ENCODE assay signal across 19 cellular contexts in the genomic region with DNA sequence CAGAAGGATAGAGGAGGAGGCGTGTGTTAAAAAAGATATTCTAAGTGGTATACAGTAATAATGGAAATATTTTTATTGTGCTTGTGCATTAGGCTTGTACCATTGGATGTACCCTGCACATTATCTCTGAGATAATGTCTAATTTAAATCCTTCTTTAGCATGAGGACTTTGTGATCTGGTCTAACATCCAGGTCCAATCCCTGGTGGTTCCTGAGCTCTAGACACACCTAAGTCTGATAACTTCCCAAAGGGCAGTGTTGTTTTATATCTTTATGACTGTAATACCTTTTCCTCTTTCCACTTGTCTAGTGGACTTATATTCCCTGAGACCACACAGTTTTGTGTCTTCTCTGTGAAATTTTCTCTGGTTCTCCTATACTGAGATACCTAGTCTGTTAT. TPM values are rescaled to one million over a fixed set of nuclear protein-coding genes. Genes with fewer than 3 reads are reported as not detected.
DNase-seq lines count a peak whose midpoint lies in the region; ATAC-seq, FAIRE-seq and TF ChIP-seq lines count a peak whose summit lies in the region.
"Had no signal": no experiment of that assay in that cellular context is flagged by ENCODE, and none has a peak within 500 bp of the region (broad histone marks: within the 10 kb centered on the region; RNA-seq: fewer than 3 reads in every experiment).

No MANE protein-coding gene starts in this region.

- H3K9me3 ChIP-seq in A673 (ENCODE audit: low read depth, low read length, poor library complexity, severe bottlenecking) (no peaks in the 10 kb centered on the region), hepatocyte (ENCODE audit: low read depth) (no peaks in the 10 kb centered on the region), small intestine (ENCODE audit: control insufficient read depth, low read depth) (no peaks in the 10 kb centered on the region), ovary (no peaks in the 10 kb centered on the region)
- H3K9me3 ChIP-seq: BLaER1 treated with 17β-estradiol and CSF1 and Interleukin-3, amounts not matched to agents 10 nM and 100 nM had no signal

- POLR2A ChIA-PET in A673 (lab: Charles Lee; ENCODE audit: low non-redundant PET): no interaction called here

- CTCF ChIA-PET in A673 (lab: Charles Lee): no interaction called here

- peaks cover 4 to 42% of the 10 kb centered on the region in 2 donors for H3K36me3 Mint-ChIP-seq in activated T-cell treated with anti-CD3 and anti-CD28 coated beads, Interleukin-2, amount 50 U/mL, for 72 hours (ENCODE audit: insufficient read depth in 2 of 2)
- peaks cover 36% of the 10 kb centered on the region for H3K36me3 Mint-ChIP-seq in activated T-cell treated with anti-CD3 and anti-CD28 coated beads, Interleukin-2, amount 50 U/mL, for 4 hours (ENCODE audit: insufficient read depth)

- H3K4me2 ChIP-seq in hepatocyte: no peak overlapping the region
- H3K4me2 ChIP-seq: BLaER1 treated with 17β-estradiol and CSF1 and Interleukin-3, amounts not matched to agents 10 nM and 100 nM had no signal

- H3K27ac ChIP-seq in A673 (ENCODE audit: low read depth, low read length, poor library complexity, severe bottlenecking): peak overlapping the region; percentile 11
- no peak overlapping the region for H3K27ac ChIP-seq in hepatocyte
- no peak overlapping the region for H3K27ac ChIP-seq in small intestine (ENCODE audit: low read depth in 1 of 2, low read length in 1 of 2)
- no peak overlapping the region for H3K27ac ChIP-seq in ovary
- H3K27ac ChIP-seq: BLaER1 treated with 17β-estradiol and CSF1 and Interleukin-3, amounts not matched to agents 10 nM and 100 nM had no signal

- H3K9me3 Mint-ChIP-seq in activated T-cell treated with anti-CD3 and anti-CD28 coated beads, Interleukin-2, amount 50 U/mL, for 72 hours: peaks cover 0 to 2% of the 10 kb centered on the region in 2 donors
- no peaks in the 10 kb centered on the region for H3K9me3 Mint-ChIP-seq in activated T-cell treated with anti-CD3 and anti-CD28 coated beads, Interleukin-2, amount 50 U/mL, for 4 hours
- H3K9me3 Mint-ChIP-seq: CD8-positive, alpha-beta T cell; HFFc6 had no signal

- TF ChIP-seq CTCF in A673 (conservative IDR thresholded peaks at IDR 0.05; ENCODE audit: low read depth, low read length) (no peak), hepatocyte (IDR thresholded peaks at IDR 0.05; ENCODE audit: poor library complexity) (no peak), ovary (IDR thresholded peaks at IDR 0.05) (no peak)

- H3K4me3 ChIP-seq in A673 (ENCODE audit: low read depth, low read length, poor library complexity, severe bottlenecking) (no peak overlapping the region), hepatocyte (no peak overlapping the region), small intestine (ENCODE audit: low read depth in 1 of 2, low read length in 2 of 2) (no peak overlapping the region), ovary (no peak overlapping the region)
- H3K4me3 ChIP-seq: BLaER1 treated with 17β-estradiol and CSF1 and Interleukin-3, amounts not matched to agents 10 nM and 100 nM had no signal

- H3K4me1 Mint-ChIP-seq in activated T-cell treated with anti-CD3 and anti-CD28 coated beads, Interleukin-2, amount 50 U/mL, for 72 hours (ENCODE audit: low read depth): no peaks in the 10 kb centered on the region
- no peaks in the 10 kb centered on the region for H3K4me1 Mint-ChIP-seq in activated T-cell treated with anti-CD3 and anti-CD28 coated beads, Interleukin-2, amount 50 U/mL, for 4 hours (ENCODE audit: low read depth)
- H3K4me1 Mint-ChIP-seq: B cell had no signal

- H3K79me2 ChIP-seq in hepatocyte: peaks cover 30% of the 10 kb centered on the region

- TF ChIP-seq EP300 in ovary (IDR thresholded peaks at IDR 0.05): no peak

- no peaks in the 10 kb centered on the region for H3K4me1 ChIP-seq in A673 (ENCODE audit: insufficient read depth, low read length, poor library complexity, severe bottlenecking)
- H3K4me1 ChIP-seq in hepatocyte (ENCODE audit: insufficient read depth): no peaks in the 10 kb centered on the region
- no peaks in the 10 kb centered on the region for H3K4me1 ChIP-seq in small intestine (ENCODE audit: control insufficient read depth in 2 of 2, insufficient read depth in 1 of 2, low read depth in 1 of 2, low read length in 1 of 2)
- H3K4me1 ChIP-seq in ovary (ENCODE audit: insufficient read depth): no peaks in the 10 kb centered on the region
- H3K4me1 ChIP-seq: BLaER1 treated with 17β-estradiol and CSF1 and Interleukin-3, amounts not matched to agents 10 nM and 100 nM had no signal

- no peak for TF ChIP-seq POLR2A in ovary (IDR thresholded peaks at IDR 0.05)

- H3K27ac Mint-ChIP-seq in activated T-cell treated with anti-CD3 and anti-CD28 coated beads, Interleukin-2, amount 50 U/mL, for 72 hours: peak overlapping the region; percentile 59
- H3K27ac Mint-ChIP-seq: B cell; CD8-positive, alpha-beta T cell; HFFc6 had no signal

- ATAC-seq in activated T-cell treated with anti-CD3 and anti-CD28 coated beads, Interleukin-2, amount 50 U/mL, for 72 hours (replicated peaks in 1 of 2): no peak
- no peak for ATAC-seq in activated T-cell treated with anti-CD3 and anti-CD28 coated beads, Interleukin-2, amount 50 U/mL, for 4 hours
- ATAC-seq: CD8-positive, alpha-beta T cell; HCT116 had no signal

- WGBS in hepatocyte (ENCODE audit: low lambda C conversion rate, missing lambda C conversion rate): 94% methylated on average over 1 of the region's 1 CpG
- 15 to 50% (median 34%) methylated on average over 1 of the region's 1 CpG for WGBS in small intestine, 3 donors
- WGBS in ovary, 3 donors: 93 to 100% (median 95%) methylated on average over 1 of the region's 1 CpG

- H3K36me3 ChIP-seq in A673 (ENCODE audit: insufficient read depth, low read length, poor library complexity, severe bottlenecking) (peaks cover 91% of the 10 kb centered on the region), hepatocyte (replicated peaks; ENCODE audit: insufficient read depth, low read depth) (peaks cover 7% of the 10 kb centered on the region), small intestine (ENCODE audit: control insufficient read depth in 2 of 2, insufficient read depth in 2 of 2, low read length in 2 of 2) (peaks cover 2 to 5% of the 10 kb centered on the region in 2 donors), ovary (peaks cover 2% of the 10 kb centered on the region)

- H3K9me2 ChIP-seq in hepatocyte (replicated peaks; ENCODE audit: insufficient read depth): no peaks in the 10 kb centered on the region

- no peak for DNase-seq in activated T-cell treated with anti-CD3 and anti-CD28 coated beads, Interleukin-2, amount 50 U/mL, for 72 hours
- no peak for DNase-seq in activated T-cell treated with anti-CD3 and anti-CD28 coated beads, Interleukin-2, amount 50 U/mL, for 4 hours
- DNase-seq in A673 (ENCODE audit: low spot score) (no peak), hepatocyte (ENCODE audit: low spot score) (peak; percentile 13), small intestine (peak; percentile 94), cerebellar nuclear complex (lab: John Stamatoyannopoulos, UW) (no peak), ovary (no peak)
- DNase-seq: 8988T; Calu3; CD8-positive, alpha-beta T cell; DMS79 treated with DMSO at 0.1 percent for 48 hours; GF-D8; GOT3; H7; HFFc6 had no signal

- H3K27me3 ChIP-seq in A673 (replicated peaks; ENCODE audit: insufficient read depth, low read depth, low read length, poor library complexity): no peaks in the 10 kb centered on the region
- no peaks in the 10 kb centered on the region for H3K27me3 ChIP-seq in hepatocyte
- no peaks in the 10 kb centered on the region for H3K27me3 ChIP-seq in small intestine (ENCODE audit: control insufficient read depth in 2 of 2, insufficient read depth in 2 of 2, low read length in 2 of 2)
- H3K27me3 ChIP-seq in ovary: no peaks in the 10 kb centered on the region
- H3K27me3 ChIP-seq: BLaER1 treated with 17β-estradiol and CSF1 and Interleukin-3, amounts not matched to agents 10 nM and 100 nM had no signal

- intact Hi-C loops in A673 (cut with micrococcal nuclease; ENCODE audit: unreplicated experiment): no loop called here
- intact Hi-C loops in ovary (cut with DNase I): no loop called here

- BruUV-seq in A673 (replicated peaks; lab: Mats Ljungman, UMichigan): no TSS peak

- no peak overlapping the region for H2AFZ ChIP-seq in hepatocyte

- peaks cover 3% of the 10 kb centered on the region for H4K20me1 ChIP-seq in hepatocyte (ENCODE audit: insufficient read depth, poor library complexity, severe bottlenecking)

- H3K4me3 Mint-ChIP-seq in activated T-cell treated with anti-CD3 and anti-CD28 coated beads, Interleukin-2, amount 50 U/mL, for 72 hours: no peak overlapping the region
- H3K4me3 Mint-ChIP-seq in activated T-cell treated with anti-CD3 and anti-CD28 coated beads, Interleukin-2, amount 50 U/mL, for 4 hours: no peak overlapping the region
- H3K4me3 Mint-ChIP-seq: B cell; CD8-positive, alpha-beta T cell; HFFc6 had no signal

- H3K27me3 Mint-ChIP-seq in activated T-cell treated with anti-CD3 and anti-CD28 coated beads, Interleukin-2, amount 50 U/mL, for 72 hours (ENCODE audit: low read depth): no peaks in the 10 kb centered on the region
- no peaks in the 10 kb centered on the region for H3K27me3 Mint-ChIP-seq in activated T-cell treated with anti-CD3 and anti-CD28 coated beads, Interleukin-2, amount 50 U/mL, for 4 hours (ENCODE audit: low read depth)
- H3K27me3 Mint-ChIP-seq: B cell had no signal

- FAIRE-seq in small intestine (lab: Jason Lieb, UNC): no peak
- FAIRE-seq: HTR-8/SVneo had no signal

RNA-seq across cellular contexts. Expression of gene PRPF39, which starts 20.7 kb away (rescaled TPM):
- total RNA-seq in activated T-cell treated with anti-CD3 and anti-CD28 coated beads, Interleukin-2, amount 50 U/mL, for 72 hours: 10 to 100 TPM; 40.5 to 49.7 TPM
- total RNA-seq in activated T-cell treated with anti-CD3 and anti-CD28 coated beads, Interleukin-2, amount 50 U/mL, for 4 hours: 10 to 100 TPM; 32.7 to 44.7 (median 36.4) TPM
- total RNA-seq in A673 (2021): 57.4 and 63.6 TPM in 2 replicates
- total RNA-seq in hepatocyte: 32.5 and 38.9 TPM in 2 replicates
- 18.2 and 27.8 TPM in 2 replicates for polyA plus RNA-seq in hepatocyte
- 10 to 100 TPM; 12.1 to 43.4 (median 20.5) TPM for polyA plus RNA-seq in small intestine
- total RNA-seq in ovary: 10 to 100 TPM; 24.9 to 50.5 (median 41.1) TPM
- polyA plus RNA-seq in ovary: 10 to 100 TPM; 20.9 to 23.1 TPM

RNA-seq across cellular contexts. Expression of gene FKBP3, which starts 29.7 kb away (rescaled TPM):
- 10 to 100 TPM; 48.6 to 49.6 TPM for total RNA-seq in activated T-cell treated with anti-CD3 and anti-CD28 coated beads, Interleukin-2, amount 50 U/mL, for 72 hours
- 10 to 100 TPM; 37.4 to 41.5 (median 39.2) TPM for total RNA-seq in activated T-cell treated with anti-CD3 and anti-CD28 coated beads, Interleukin-2, amount 50 U/mL, for 4 hours
- 162 and 164 TPM in 2 replicates for total RNA-seq in A673 (2021)
- 52.4 and 63.7 TPM in 2 replicates for total RNA-seq in hepatocyte
- polyA plus RNA-seq in hepatocyte: 117 and 119 TPM in 2 replicates
- 100 to 1,000 TPM in 2 of 3 donors, 10 to 100 TPM in 1; 95.1 to 134 (median 106) TPM for polyA plus RNA-seq in small intestine
- 10 to 100 TPM; 38.3 to 50.8 (median 43.5) TPM for total RNA-seq in ovary
- 10 to 100 TPM; 41.5 to 65.9 TPM for polyA plus RNA-seq in ovary

RNA-seq across cellular contexts. Expression of gene FANCM, which starts 31.2 kb away (rescaled TPM):
- 10 to 100 TPM; 12.4 to 13.5 TPM for total RNA-seq in activated T-cell treated with anti-CD3 and anti-CD28 coated beads, Interleukin-2, amount 50 U/mL, for 72 hours
- total RNA-seq in activated T-cell treated with anti-CD3 and anti-CD28 coated beads, Interleukin-2, amount 50 U/mL, for 4 hours: 10 to 100 TPM; 11.2 to 12.9 (median 12.2) TPM
- total RNA-seq in A673 (2021) (20.8 and 21.5 TPM in 2 replicates), hepatocyte (4.8 and 5.4 TPM in 2 replicates), ovary (1 to 10 TPM; 4.4 to 9.1 (median 6.2) TPM)
- polyA plus RNA-seq in hepatocyte (1.9 and 3.2 TPM in 2 replicates), small intestine (1 to 10 TPM in 2 of 3 donors, under 1 TPM in 1; 0.81 to 2.4 (median 1.8) TPM), ovary (1 to 10 TPM; 2.4 to 3.0 TPM)

Comparison
In these comparisons a context has a peak if more than half of its experiments do, and no peak if none do; other contexts are left out.
1. DNase-seq: peak in hepatocyte (single experiment) and small intestine (single experiment); none in activated T-cell treated with anti-CD3 and anti-CD28 coated beads, Interleukin-2, amount 50 U/mL, for 72 hours (0 of 2), activated T-cell treated with anti-CD3 and anti-CD28 coated beads, Interleukin-2, amount 50 U/mL, for 4 hours (single experiment), A673 (single experiment), cerebellar nuclear complex (0 of 2) and ovary (0 of 5).